10 cellular contexts compared by ENCODE assay signal in genomic region chr12:65728348-65728912, GRCh38.
DNase-seq lines count a peak whose midpoint lies in the region; ATAC-seq and TF ChIP-seq lines count a peak whose summit lies in the region.
"Had no signal": no experiment of that assay in that cellular context is flagged by ENCODE, and none has a peak within 500 bp of the region (broad histone marks: within the 10 kb centered on the region; RNA-seq: fewer than 3 reads in every experiment).

No MANE protein-coding gene starts in this region.

- no peaks in the 10 kb centered on the region for H3K9me3 ChIP-seq in cardiac muscle cell (ENCODE audit: low read depth)
- H3K9me3 ChIP-seq in heart right ventricle, result no peaks in the 10 kb centered on the region
- no peaks in the 10 kb centered on the region for H3K9me3 ChIP-seq in iPS-20b (ENCODE audit: insufficient read depth, low read depth, low read length)
- no peaks in the 10 kb centered on the region for H3K9me3 ChIP-seq in left lung
- H3K9me3 ChIP-seq: body of pancreas had no signal

- H3K27ac ChIP-seq in cardiac muscle cell, result no peak overlapping the region
- no peak overlapping the region for H3K27ac ChIP-seq in heart right ventricle
- H3K27ac ChIP-seq in iPS-20b (ENCODE audit: low read length), result no peak overlapping the region
- no peak overlapping the region for H3K27ac ChIP-seq in left lung
- H3K27ac ChIP-seq: body of pancreas had no signal

- DNase-seq in cardiac muscle cell (ENCODE audit: low read depth in 1 of 2, low spot score in 1 of 2) (no peak), heart right ventricle (no peak), cardiac fibroblast (ENCODE audit: low read depth in 2 of 2) (peak in 1 of 2 donors; percentile 11), type B pancreatic cell (ENCODE audit: extremely low spot score, unreplicated experiment) (no peak), left lung (no peak), DMS53 treated with DMSO at 0.1 percent for 48 hours (lab: John Stamatoyannopoulos, UW; ENCODE audit: unreplicated experiment) (no peak), hypothalamus (lab: John Stamatoyannopoulos, UW) (no peak)
- DNase-seq: NCI-H526 had no signal

- H3K4me3 Mint-ChIP-seq in type B pancreatic cell, result peak overlapping the region; percentile 89

- TF ChIP-seq CTCF in cardiac muscle cell (IDR thresholded peaks at IDR 0.05; ENCODE audit: low read depth, low read length) (no peak), heart right ventricle (IDR thresholded peaks at IDR 0.05) (no peak), cardiac fibroblast (IDR thresholded peaks at IDR 0.05; ENCODE audit: low read depth, low read length) (no peak), type B pancreatic cell (conservative IDR thresholded peaks at IDR 0.05) (no peak), left lung (IDR thresholded peaks at IDR 0.05) (no peak)

- H3K27me3 Mint-ChIP-seq in type B pancreatic cell, result peaks cover 53% of the 10 kb centered on the region

- H3K27ac Mint-ChIP-seq in type B pancreatic cell, result peak overlapping the region; percentile 74

- peaks cover 30% of the 10 kb centered on the region for H3K4me1 Mint-ChIP-seq in type B pancreatic cell (ENCODE audit: unreplicated experiment)

- H3K27me3 ChIP-seq in cardiac muscle cell (peaks cover 6% of the 10 kb centered on the region), heart right ventricle (peaks cover 23 to 89% (median 83%) of the 10 kb centered on the region in 7 donors), iPS-20b (ENCODE audit: insufficient read depth, low read length) (peaks cover 43% of the 10 kb centered on the region), left lung (peaks cover 58 to 88% of the 10 kb centered on the region in 2 donors)

- intact Hi-C loops in heart right ventricle (cut with DNase I) (loop anchor here in 1 of 10 donors (10.0 kb wide), 1 partner anchor 246 kb away; no protein-coding TSS in a partner anchor), left lung (cut with DNase I) (no loop called here)

- H3K4me3 ChIP-seq in cardiac muscle cell (peak overlapping the region; percentile 36), heart right ventricle (no peak overlapping the region), cardiac fibroblast (replicated peaks in 1 of 2; ENCODE audit: low read depth in 2 of 2, low read length in 2 of 2) (peak overlapping the region; percentile 51 to 62), iPS-20b (ENCODE audit: low read length) (peak overlapping the region; percentile 70), left lung (no peak overlapping the region)
- H3K4me3 ChIP-seq: body of pancreas had no signal

- ATAC-seq in heart right ventricle, result no peak
- ATAC-seq in left lung, result no peak
- ATAC-seq: body of pancreas had no signal

- peak overlapping the region; percentile 40; the same call in 1 of the 2 replicates for H3K9ac ChIP-seq in iPS-20b (ENCODE audit: low read depth, low read length)

- H3K36me3 ChIP-seq in cardiac muscle cell (no peaks in the 10 kb centered on the region), heart right ventricle (no peaks in the 10 kb centered on the region), iPS-20b (ENCODE audit: insufficient read depth, low read depth, low read length) (no peaks in the 10 kb centered on the region), left lung (no peaks in the 10 kb centered on the region)

- H3K4me1 ChIP-seq in cardiac muscle cell (ENCODE audit: low read depth) (no peaks in the 10 kb centered on the region), heart right ventricle (peaks cover 0 to 11% (median 7%) of the 10 kb centered on the region in 9 donors), iPS-20b (ENCODE audit: insufficient read depth, low read length) (peaks cover 4% of the 10 kb centered on the region), left lung (peaks cover 0 to 4% of the 10 kb centered on the region in 2 donors)

- WGBS in heart right ventricle, 2 donors, result 21 to 25% methylated on average over 8 of the region's 8 CpGs

- H3K36me3 Mint-ChIP-seq in type B pancreatic cell, result no peaks in the 10 kb centered on the region

- H3K9me3 Mint-ChIP-seq in type B pancreatic cell, result peaks cover 4% of the 10 kb centered on the region

Comparison
In these comparisons a context has a peak if more than half of its experiments do, and no peak if none do; other contexts are left out.
1. H3K4me3 ChIP-seq: peak in cardiac muscle cell (single experiment), cardiac fibroblast (2 of 2) and iPS-20b (single experiment); none in heart right ventricle (0 of 10) and left lung (0 of 2).